Comparison of ENCODE assay signal across 1 cellular context in genomic region chr9:129558551-129559505, GRCh38.
TF ChIP-seq lines count a peak whose summit lies in the region.

No MANE protein-coding gene starts in this region.

TF ChIP-seq in HepG2, 621 proteins besides CTCF, POLR2A, EP300 and RAD21 (continued from another document):
- TF ChIP-seq ZNF230 (CRISPR knock-in tag; IDR thresholded peaks at IDR 0.05) (peak; percentile 71; the same call in 1 of the 2 replicates), NFE2L1 (CRISPR knock-in tag; IDR thresholded peaks at IDR 0.05; ENCODE audit: borderline replicate concordance) (no peak), SRY (CRISPR knock-in tag; IDR thresholded peaks at IDR 0.05) (peak; percentile 96), CBX5 (CRISPR knock-in tag; IDR thresholded peaks at IDR 0.05; ENCODE audit: borderline replicate concordance) (peak; percentile 95; the same call in 1 of the 2 replicates), ZNF644 (CRISPR knock-in tag; IDR thresholded peaks at IDR 0.05; ENCODE audit: low read depth) (no peak), SAP130 (CRISPR knock-in tag; IDR thresholded peaks at IDR 0.05; ENCODE audit: low read depth) (peak; percentile 73), ZFP90 (CRISPR knock-in tag; IDR thresholded peaks at IDR 0.05; ENCODE audit: borderline replicate concordance) (peak; percentile 94), FUBP1 (CRISPR knock-in tag; IDR thresholded peaks at IDR 0.05; ENCODE audit: borderline replicate concordance) (no peak), ZNF782 (CRISPR knock-in tag; IDR thresholded peaks at IDR 0.05; ENCODE audit: borderline replicate concordance) (no peak), ZNF597 (CRISPR knock-in tag; IDR thresholded peaks at IDR 0.05) (no peak), NONO (IDR thresholded peaks at IDR 0.05) (no peak), NONO (CRISPR knock-in tag; conservative IDR thresholded peaks at IDR 0.05) (peak; percentile 61; the same call in 1 of the 2 replicates), MXD3 (CRISPR knock-in tag; IDR thresholded peaks at IDR 0.05) (peak; percentile 91), GABPA (IDR thresholded peaks at IDR 0.05; ENCODE audit: low read depth, low read length) (no peak), GABPA (CRISPR knock-in tag; IDR thresholded peaks at IDR 0.05; ENCODE audit: low read depth) (no peak), ZNF788 (CRISPR knock-in tag; IDR thresholded peaks at IDR 0.05; ENCODE audit: borderline replicate concordance) (peak; percentile 90), TIGD3 (CRISPR knock-in tag; IDR thresholded peaks at IDR 0.05; ENCODE audit: borderline replicate concordance) (no peak), DNMT3B (CRISPR knock-in tag; conservative IDR thresholded peaks at IDR 0.05) (peak; percentile 64; the same call in 1 of the 2 replicates), ELF1 (CRISPR knock-in tag; IDR thresholded peaks at IDR 0.05) (0 out of 2 replicates have a peak, but pooled peaks have one; percentile 21), ZBTB8A (CRISPR knock-in tag; IDR thresholded peaks at IDR 0.05; ENCODE audit: borderline replicate concordance, low read depth) (peak; percentile 62; the same call in 1 of the 2 replicates), KLF12 (CRISPR knock-in tag; IDR thresholded peaks at IDR 0.05; ENCODE audit: borderline replicate concordance) (peak; percentile 86; the same call in 1 of the 2 replicates), MATR3 (CRISPR knock-in tag; IDR thresholded peaks at IDR 0.05) (no peak), ZHX2 (IDR thresholded peaks at IDR 0.05; ENCODE audit: low read depth) (no peak), ZHX2 (CRISPR knock-in tag; IDR thresholded peaks at IDR 0.05; ENCODE audit: borderline replicate concordance) (peak; percentile 83; the same call in 1 of the 2 replicates), IKZF5 (CRISPR knock-in tag; IDR thresholded peaks at IDR 0.05) (peak; percentile 71), ZNF333 (CRISPR knock-in tag; IDR thresholded peaks at IDR 0.05; ENCODE audit: borderline replicate concordance) (0 out of 2 replicates have a peak, but pooled peaks have one; percentile 25), BATF2 (CRISPR knock-in tag; IDR thresholded peaks at IDR 0.05) (peak; percentile 96), REST (IDR thresholded peaks at IDR 0.05; ENCODE audit: borderline replicate concordance in 1 of 2, low read depth in 1 of 2, low read length in 2 of 2) (peak in 1 of 2 experiments; percentile 42; a peak in 1 of 4 replicates), RXRA (CRISPR knock-in tag; IDR thresholded peaks at IDR 0.05) (peak; percentile 97), TCF7 (IDR thresholded peaks at IDR 0.05; ENCODE audit: low read depth) (peak; percentile 64), HES4 (CRISPR knock-in tag; IDR thresholded peaks at IDR 0.05; ENCODE audit: borderline replicate concordance) (peak; percentile 98), TARDBP (CRISPR knock-in tag; IDR thresholded peaks at IDR 0.05) (peak; percentile 91), NFIB (CRISPR knock-in tag; IDR thresholded peaks at IDR 0.05; ENCODE audit: borderline replicate concordance) (peak; percentile 88; the same call in 1 of the 2 replicates), ZNF766 (CRISPR knock-in tag; IDR thresholded peaks at IDR 0.05; ENCODE audit: borderline replicate concordance) (peak; percentile 94; the same call in 1 of the 2 replicates)
